11 cellular contexts compared by ENCODE assay signal in the genomic region with DNA sequence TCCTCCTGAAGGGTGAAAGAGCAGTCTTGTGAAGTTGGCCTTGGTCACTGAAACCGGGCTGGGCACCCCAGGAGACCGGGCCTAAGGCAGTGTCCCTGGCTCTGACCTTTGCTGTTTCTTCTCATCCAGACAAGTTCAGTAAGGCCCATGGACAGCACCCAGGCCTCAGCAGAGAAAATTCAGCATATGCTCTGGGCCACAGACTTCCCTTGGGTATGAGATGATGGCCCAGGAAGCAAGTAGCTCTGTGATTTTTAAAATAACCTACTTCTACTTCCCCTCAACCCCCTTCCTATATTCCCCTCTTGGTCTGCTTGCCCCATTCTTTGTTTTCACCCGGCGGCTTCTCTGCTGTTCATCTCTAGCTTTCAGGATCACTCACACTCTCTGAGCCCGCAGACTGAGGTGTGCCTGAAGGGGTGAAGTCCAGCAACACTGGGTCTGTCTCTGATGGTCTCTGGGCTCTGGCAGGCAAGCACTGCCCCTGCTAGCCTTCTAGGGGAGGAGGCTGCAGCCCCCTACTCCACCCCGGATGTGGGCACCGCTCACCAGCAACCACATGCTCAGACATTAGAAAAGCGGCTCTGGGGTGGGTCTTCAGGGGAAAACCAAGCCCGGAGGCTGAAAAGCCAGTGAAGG. TPM values are rescaled to one million over a fixed set of nuclear protein-coding genes. Genes with fewer than 3 reads are reported as not detected.
DNase-seq lines count a peak whose midpoint lies in the region; ATAC-seq and TF ChIP-seq lines count a peak whose summit lies in the region.
"Had no signal": no experiment of that assay in that cellular context is flagged by ENCODE, and none has a peak within 500 bp of the region (broad histone marks: within the 10 kb centered on the region; RNA-seq: fewer than 3 reads in every experiment).

No MANE protein-coding gene starts in this region.

- H3K79me2 ChIP-seq in GM23338 (replicated peaks; ENCODE audit: insufficient read depth) (no peaks in the 10 kb centered on the region), Loucy (ENCODE audit: insufficient read depth, low read length) (no peaks in the 10 kb centered on the region)

- H3K27me3 ChIP-seq in GM23338 (ENCODE audit: insufficient read depth) = peaks cover 9% of the 10 kb centered on the region; the same call in 1 of the 2 replicates
- H3K27me3 ChIP-seq in Loucy (ENCODE audit: insufficient read depth, low read length, poor library complexity, severe bottlenecking) = no peaks in the 10 kb centered on the region

- no peaks in the 10 kb centered on the region for H3K9me3 ChIP-seq in Loucy (ENCODE audit: insufficient read depth, low read depth, low read length)

- no peak overlapping the region for H3K27ac ChIP-seq in GM23338 (ENCODE audit: low read depth)

- no peaks in the 10 kb centered on the region for H3K36me3 ChIP-seq in GM23338 (ENCODE audit: insufficient read depth)
- no peaks in the 10 kb centered on the region for H3K36me3 ChIP-seq in Loucy (ENCODE audit: insufficient read depth, low read length)

- 0 out of 2 replicates have a peak, but pooled peaks cover 2% of the 10 kb centered on the region for H3F3A ChIP-seq in GM23338 (replicated peaks; ENCODE audit: low read depth)
- H3F3A ChIP-seq in Loucy (ENCODE audit: low read depth) = peaks cover 8% of the 10 kb centered on the region; the same call in 1 of the 2 replicates

- peaks cover 18% of the 10 kb centered on the region for H3K4me1 Mint-ChIP-seq in GM23338

- H3K27me3 Mint-ChIP-seq in GM23338 (ENCODE audit: insufficient read depth, low read depth, poor library complexity) = peaks cover 13% of the 10 kb centered on the region

- H3K9me3 Mint-ChIP-seq in GM23338 = no peaks in the 10 kb centered on the region

- H2AFZ ChIP-seq in GM23338 (peak overlapping the region; percentile 28; the same call in 1 of the 2 replicates), Loucy (ENCODE audit: low read length) (no peak overlapping the region)

- ATAC-seq in GM23338 = no peak
- no peak for ATAC-seq in omental fat pad (ENCODE audit: low FRiP score)

- no peak overlapping the region for H3K27ac Mint-ChIP-seq in GM23338

- H3K4me3 Mint-ChIP-seq in GM23338 = no peak overlapping the region

- H3K4me1 ChIP-seq in GM23338 (ENCODE audit: insufficient read depth) = peaks cover 5% of the 10 kb centered on the region; the same call in 1 of the 2 replicates
- H3K4me1 ChIP-seq in Loucy (ENCODE audit: insufficient read depth, low read length, poor library complexity, severe bottlenecking) = peaks cover 58% of the 10 kb centered on the region

- H3K4me2 ChIP-seq in GM23338 = no peak overlapping the region
- H3K4me2 ChIP-seq in Loucy (ENCODE audit: low read depth, low read length, poor library complexity, severe bottlenecking) = peak overlapping the region; percentile 65

- H3K4me3 ChIP-seq in GM23338 (no peak overlapping the region), Loucy (ENCODE audit: low read length, poor library complexity, severe bottlenecking) (peak overlapping the region; percentile 59)

- H4K20me1 ChIP-seq in GM23338 (replicated peaks; ENCODE audit: insufficient read depth) (no peaks in the 10 kb centered on the region), Loucy (ENCODE audit: insufficient read depth, low read length, poor library complexity, severe bottlenecking) (no peaks in the 10 kb centered on the region)

- peak; percentile 41 for DNase-seq in stimulated activated CD4-positive, alpha-beta T cell treated with anti-CD3 and anti-CD28 coated beads, Interleukin-4, amount 100 ng/mL, for 24 hours
- DNase-seq in stimulated activated CD4-positive, alpha-beta T cell treated with anti-CD3 and anti-CD28 coated beads, Interleukin-12 subunit alpha, Interleukin-12 subunit beta, amount 100 ng/mL, for 4 hours = no peak
- no peak for DNase-seq in GM23338 (ENCODE audit: low spot score)
- no peak for DNase-seq in SHP77 treated with DMSO at 0.1 percent for 48 hours (lab: John Stamatoyannopoulos, UW)
- DNase-seq in omental fat pad (ENCODE audit: low spot score) = no peak
- DNase-seq in COR-L47 (lab: John Stamatoyannopoulos, UW) = no peak
- DNase-seq in HCEC 1CT = no peak
- DNase-seq: cerebellar nuclear complex had no signal

- peak overlapping the region; percentile 58 for H3K9ac ChIP-seq in Loucy (ENCODE audit: low read depth, low read length, poor library complexity, severe bottlenecking)

- no peaks in the 10 kb centered on the region for H3K9me2 ChIP-seq in GM23338 (ENCODE audit: insufficient read depth)
- H3K9me2 ChIP-seq in Loucy (replicated peaks; ENCODE audit: low read depth, low read length) = no peaks in the 10 kb centered on the region

- TF ChIP-seq CTCF in GM23338 (conservative IDR thresholded peaks at IDR 0.05; ENCODE audit: low read depth in 2 of 2) (no peak), Loucy (conservative IDR thresholded peaks at IDR 0.05; ENCODE audit: low read length) (no peak), omental fat pad (IDR thresholded peaks at IDR 0.05) (no peak)

- no peaks in the 10 kb centered on the region; the same call in 2 of the 3 replicates for H3K36me3 Mint-ChIP-seq in GM23338 (ENCODE audit: low read depth)

TF ChIP-seq in GM23338, 12 proteins besides CTCF, POLR2A, EP300 and RAD21 (continues in another document):
- TF ChIP-seq EZH2 (IDR thresholded peaks at IDR 0.05; ENCODE audit: low read depth, unreplicated experiment) (no peak), ZNF331 (CRISPR knock-in tag; IDR thresholded peaks at IDR 0.05; ENCODE audit: low read depth) (no peak), STAT1 (IDR thresholded peaks at IDR 0.05; ENCODE audit: unreplicated experiment) (no peak)
- TF ChIP-seq, protein P1, sequence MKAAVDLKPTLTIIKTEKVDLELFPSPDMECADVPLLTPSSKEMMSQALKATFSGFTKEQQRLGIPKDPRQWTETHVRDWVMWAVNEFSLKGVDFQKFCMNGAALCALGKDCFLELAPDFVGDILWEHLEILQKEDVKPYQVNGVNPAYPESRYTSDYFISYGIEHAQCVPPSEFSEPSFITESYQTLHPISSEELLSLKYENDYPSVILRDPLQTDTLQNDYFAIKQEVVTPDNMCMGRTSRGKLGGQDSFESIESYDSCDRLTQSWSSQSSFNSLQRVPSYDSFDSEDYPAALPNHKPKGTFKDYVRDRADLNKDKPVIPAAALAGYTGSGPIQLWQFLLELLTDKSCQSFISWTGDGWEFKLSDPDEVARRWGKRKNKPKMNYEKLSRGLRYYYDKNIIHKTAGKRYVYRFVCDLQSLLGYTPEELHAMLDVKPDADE (IDR thresholded peaks at IDR 0.05) = no peak

RNA-seq across cellular contexts. Expression of gene GPR25, which starts 2.9 kb away (rescaled TPM):
- not detected in 2 replicates for total RNA-seq in GM23338 (2014; rRNA removed; shearing (Covaris generic))
- not detected in 2 replicates for polyA plus RNA-seq in GM23338 (2016; fragmentation: Nextera tagmentation; extraction: Ambion mirVana)
- total RNA-seq in omental fat pad = not detected
- total RNA-seq: LHCN-M2; T-helper 2 cell treated with Interferon-gamma antibody and Interleukin-4, amounts not matched to agents 100 ng/mL and 5 ng/mL, for 36 hours had no signal

RNA-seq across cellular contexts. Expression of gene INAVA, which starts 24.8 kb away (rescaled TPM):
- total RNA-seq in GM23338 (2014; rRNA removed; shearing (Covaris generic)) = 41.2 and 43.9 TPM in 2 replicates
- 25.2 and 25.3 TPM in 2 replicates for polyA plus RNA-seq in GM23338 (2016; fragmentation: Nextera tagmentation; extraction: Ambion mirVana)
- total RNA-seq in omental fat pad = under 1 TPM in 3 of 4 donors, not detected in 1; 0.09 to 0.95 (median 0.12) TPM
- total RNA-seq: T-helper 2 cell treated with Interferon-gamma antibody and Interleukin-4, amounts not matched to agents 100 ng/mL and 5 ng/mL, for 36 hours had no signal

Comparison
In these comparisons a context has a peak if more than half of its experiments do, and no peak if none do; other contexts are left out.
1. RNA of gene INAVA, which starts 24.8 kb away (total RNA-seq): 41.2 to 43.9 TPM in GM23338; 0.09 to 0.95 TPM in omental fat pad; every median in the first group is over 10 times any median in the second.